8 cellular contexts compared by ENCODE assay signal in genomic region chr2:86563650-86564061, GRCh38. TPM values are rescaled to one million over a fixed set of nuclear protein-coding genes. Genes with fewer than 3 reads are reported as not detected.
DNase-seq lines count a peak whose midpoint lies in the region; ATAC-seq and TF ChIP-seq lines count a peak whose summit lies in the region.

No MANE protein-coding gene starts in this region.

- no peak for ATAC-seq in CD8-positive, alpha-beta T cell
- no peak for ATAC-seq in effector memory CD8-positive, alpha-beta T cell (replicated peaks)
- ATAC-seq in HG03196 (IDR thresholded peaks at IDR 0.05; ENCODE audit: unreplicated experiment): no peak
- no peak for ATAC-seq in GM19463 (IDR thresholded peaks at IDR 0.05; ENCODE audit: unreplicated experiment)

- H3K79me1 ChIP-seq in neuronal stem cell (ENCODE audit: low read depth, low read length): no peaks in the 10 kb centered on the region

- peak overlapping the region; percentile 86 for H3K4me3 ChIP-seq in CD8-positive, alpha-beta T cell (ENCODE audit: low read depth, low read length)
- H3K4me3 ChIP-seq in OCI-LY3 (ENCODE audit: low read length) (peak overlapping the region; percentile 96), neuronal stem cell (ENCODE audit: low read length in 2 of 2) (peak overlapping the region in 1 of 2 donors; percentile 83)

- H3K27ac Mint-ChIP-seq in CD8-positive, alpha-beta T cell: peak overlapping the region; percentile 99
- peak overlapping the region; percentile 98 to 99 for H3K27ac Mint-ChIP-seq in effector memory CD8-positive, alpha-beta T cell

- no peak overlapping the region for H2BK120ac ChIP-seq in neuronal stem cell (ENCODE audit: low read depth, low read length)

- no peak for TF ChIP-seq CTCF in CD8-positive, alpha-beta T cell (IDR thresholded peaks at IDR 0.05)
- TF ChIP-seq CTCF in OCI-LY3 (IDR thresholded peaks at IDR 0.05; ENCODE audit: low read depth, low read length): no peak

- POLR2A ChIA-PET in CD8-positive, alpha-beta T cell (lab: Charles Lee): interaction anchor here (0.9 to 2.9 kb wide), 2 partner anchors 11 to 21 kb away, joined by 4 to 27 read pairs; no protein-coding TSS in a partner anchor

- peaks cover 36% of the 10 kb centered on the region for H3K4me1 ChIP-seq in CD8-positive, alpha-beta T cell (ENCODE audit: insufficient read depth, low read length)
- H3K4me1 ChIP-seq in OCI-LY3 (ENCODE audit: low read length) (peaks cover 12% of the 10 kb centered on the region), neuronal stem cell (ENCODE audit: control insufficient read depth in 2 of 2, insufficient read depth in 1 of 2, low read depth in 1 of 2, low read length in 2 of 2) (peaks cover 4 to 5% of the 10 kb centered on the region in 2 donors)

- no peaks in the 10 kb centered on the region for H3K36me3 ChIP-seq in CD8-positive, alpha-beta T cell (ENCODE audit: insufficient read depth, low read length)
- H3K36me3 ChIP-seq in OCI-LY3 (replicated peaks; ENCODE audit: low read depth, low read length): peaks cover 10% of the 10 kb centered on the region
- peaks cover 1 to 9% of the 10 kb centered on the region in 2 donors for H3K36me3 ChIP-seq in neuronal stem cell (replicated peaks in 1 of 2; ENCODE audit: control insufficient read depth in 2 of 2, insufficient read depth in 2 of 2, low read length in 2 of 2)

- no peak overlapping the region for H2AK5ac ChIP-seq in neuronal stem cell (ENCODE audit: low read depth, low read length)

- H3K18ac ChIP-seq in neuronal stem cell (ENCODE audit: low read length): no peak overlapping the region

- DNase-seq in CD8-positive, alpha-beta T cell: no peak
- DNase-seq in effector memory CD8-positive, alpha-beta T cell: no peak
- DNase-seq in neuronal stem cell (ENCODE audit: low spot score): no peak
- no peak for DNase-seq in cerebellum (ENCODE audit: low spot score)
- no peak for DNase-seq in cerebellar nuclear complex (lab: John Stamatoyannopoulos, UW)

- H2BK15ac ChIP-seq in neuronal stem cell (ENCODE audit: low read length): no peak overlapping the region

- no CpG with 5 or more reads among the region's 13 CpGs for WGBS in neuronal stem cell (ENCODE audit: extremely low coverage in 2 of 2, insufficient read length in 2 of 2, insufficient replicate concordance in 1 of 2), 2 donors

- no peak overlapping the region for H3K4ac ChIP-seq in neuronal stem cell (ENCODE audit: low read length)

- H2BK12ac ChIP-seq in neuronal stem cell (ENCODE audit: low read length): no peak overlapping the region

- no peak overlapping the region for H3K14ac ChIP-seq in neuronal stem cell (ENCODE audit: low read length)

- no peaks in the 10 kb centered on the region for H3K9me3 Mint-ChIP-seq in CD8-positive, alpha-beta T cell
- H3K9me3 Mint-ChIP-seq in effector memory CD8-positive, alpha-beta T cell: no peaks in the 10 kb centered on the region

- H3K23ac ChIP-seq in neuronal stem cell (ENCODE audit: low read depth, low read length, poor library complexity): no peak overlapping the region

- peaks cover 42% of the 10 kb centered on the region for H3K4me1 Mint-ChIP-seq in CD8-positive, alpha-beta T cell (ENCODE audit: low read depth)
- peaks cover 22 to 24% of the 10 kb centered on the region in 2 donors for H3K4me1 Mint-ChIP-seq in effector memory CD8-positive, alpha-beta T cell (ENCODE audit: low read depth in 2 of 2)

- CTCF ChIA-PET in CD8-positive, alpha-beta T cell (lab: Charles Lee): no interaction called here

- no peaks in the 10 kb centered on the region for H3K27me3 ChIP-seq in CD8-positive, alpha-beta T cell (ENCODE audit: insufficient read depth, low read length)
- H3K27me3 ChIP-seq in OCI-LY3 (ENCODE audit: low read depth, low read length) (no peaks in the 10 kb centered on the region), neuronal stem cell (ENCODE audit: control insufficient read depth in 3 of 3, insufficient read depth in 3 of 3, low read depth in 1 of 3, low read length in 3 of 3) (peaks cover 0 to 1% (median 0%) of the 10 kb centered on the region in 3 experiments)

- peak overlapping the region; percentile 95 for H2AFZ ChIP-seq in OCI-LY3 (ENCODE audit: low read depth, low read length)
- H2AFZ ChIP-seq in neuronal stem cell (ENCODE audit: low read length): peak overlapping the region; percentile 98

- peaks cover 2% of the 10 kb centered on the region for H3K27me3 Mint-ChIP-seq in CD8-positive, alpha-beta T cell (ENCODE audit: low read depth)
- H3K27me3 Mint-ChIP-seq in effector memory CD8-positive, alpha-beta T cell: peaks cover 28 to 30% of the 10 kb centered on the region in 2 donors

- peaks cover 22% of the 10 kb centered on the region for H3K36me3 Mint-ChIP-seq in CD8-positive, alpha-beta T cell
- H3K36me3 Mint-ChIP-seq in effector memory CD8-positive, alpha-beta T cell (ENCODE audit: insufficient read depth): peaks cover 13% of the 10 kb centered on the region

- intact Hi-C loops in CD8-positive, alpha-beta T cell (cut with DNase I, micrococcal nuclease): loop anchor here (1.0 to 5.0 kb wide), 5 partner anchors 10 to 229 kb away; partner anchors contain the start of genes KDM3A (in 2 of the 2), CD8A (in 1 of the 2) and RNF103 (in 1 of the 2)

- peaks cover 2% of the 10 kb centered on the region; the same call in 1 of the 2 replicates for H4K20me1 ChIP-seq in OCI-LY3 (ENCODE audit: insufficient read depth, low read length)

- peak overlapping the region; percentile 95 for H3K27ac ChIP-seq in CD8-positive, alpha-beta T cell (ENCODE audit: low read depth, low read length)
- H3K27ac ChIP-seq in OCI-LY3 (ENCODE audit: low read length) (peak overlapping the region; percentile 89), neuronal stem cell (replicated peaks; ENCODE audit: low read length) (no peak overlapping the region)

- H3K9me3 ChIP-seq in CD8-positive, alpha-beta T cell (ENCODE audit: low read length): no peaks in the 10 kb centered on the region
- peaks cover 8% of the 10 kb centered on the region; the same call in 1 of the 2 replicates for H3K9me3 ChIP-seq in OCI-LY3 (ENCODE audit: insufficient read depth, low read length)
- peaks cover 0 to 4% of the 10 kb centered on the region in 2 donors for H3K9me3 ChIP-seq in neuronal stem cell (replicated peaks in 1 of 2; ENCODE audit: control insufficient read depth in 2 of 2, insufficient read depth in 1 of 2, low read depth in 1 of 2, low read length in 2 of 2)

- H3K9ac ChIP-seq in OCI-LY3 (ENCODE audit: low read length) (peak overlapping the region; percentile 83), neuronal stem cell (ENCODE audit: low read depth, low read length, poor library complexity) (no peak overlapping the region)

- peaks cover 37% of the 10 kb centered on the region for H3K79me2 ChIP-seq in OCI-LY3 (ENCODE audit: low read length)

- H3K4me2 ChIP-seq in OCI-LY3 (ENCODE audit: low read length): peak overlapping the region; percentile 84
- no peak overlapping the region for H3K4me2 ChIP-seq in neuronal stem cell (ENCODE audit: insufficient read depth, low read length, poor library complexity, severe bottlenecking)

- H2BK5ac ChIP-seq in neuronal stem cell (ENCODE audit: low read length): no peak overlapping the region

- peak overlapping the region; percentile 95 for H3K4me3 Mint-ChIP-seq in CD8-positive, alpha-beta T cell
- peak overlapping the region; percentile 92 to 97 for H3K4me3 Mint-ChIP-seq in effector memory CD8-positive, alpha-beta T cell

- no peak overlapping the region for H4K8ac ChIP-seq in neuronal stem cell (ENCODE audit: low read depth, low read length)

- H4K91ac ChIP-seq in neuronal stem cell (ENCODE audit: low read depth, low read length, poor library complexity): no peak overlapping the region

RNA-seq across cellular contexts. Expression of gene CHMP3, which starts 0.4 kb away (rescaled TPM):
- total RNA-seq in CD8-positive, alpha-beta T cell: 10 to 100 TPM; 61.0 to 63.2 TPM
- polyA plus RNA-seq in neuronal stem cell (2013, experiment 1 of 2): 35.1 TPM
- polyA plus RNA-seq in neuronal stem cell (2013, experiment 2 of 2): 35.8 TPM
- total RNA-seq in cerebellum: 38.5 TPM
